Comparison of ENCODE assay signal across 8 cellular contexts in genomic region chr2:230925879-230926765, GRCh38. TPM values are rescaled to one million over a fixed set of nuclear protein-coding genes. Genes with fewer than 3 reads are reported as not detected.
DNase-seq lines count a peak whose midpoint lies in the region; ATAC-seq and TF ChIP-seq lines count a peak whose summit lies in the region.

No MANE protein-coding gene starts in this region.

- BruUV-seq in OCI-LY7 (replicated peaks; lab: Mats Ljungman, UMichigan), result no TSS peak

- H3K9me3 Mint-ChIP-seq in CD8-positive, alpha-beta T cell, result no peaks in the 10 kb centered on the region

- no peaks in the 10 kb centered on the region for H3K27me3 ChIP-seq in CD8-positive, alpha-beta T cell (ENCODE audit: insufficient read depth, low read length)
- no peaks in the 10 kb centered on the region for H3K27me3 ChIP-seq in testis

- POLR2A ChIA-PET in CD8-positive, alpha-beta T cell (lab: Charles Lee), result interaction anchor here (1.0 kb wide), 1 partner anchor 8 kb away, joined by 4 read pairs; no protein-coding TSS in a partner anchor
- POLR2A ChIA-PET in OCI-LY7 (lab: Charles Lee), result no interaction called here

- no peak for ATAC-seq in CD8-positive, alpha-beta T cell
- ATAC-seq in GM19467 (IDR thresholded peaks at IDR 0.05; ENCODE audit: unreplicated experiment), result peak; percentile 35

- no peaks in the 10 kb centered on the region for H3K27me3 Mint-ChIP-seq in CD8-positive, alpha-beta T cell (ENCODE audit: low read depth)

- no peaks in the 10 kb centered on the region for H3K36me3 ChIP-seq in CD8-positive, alpha-beta T cell (ENCODE audit: insufficient read depth, low read length)
- H3K36me3 ChIP-seq in OCI-LY7 (ENCODE audit: insufficient read depth, low read length) (no peaks in the 10 kb centered on the region), testis (ENCODE audit: low read depth, missing control alignments) (no peaks in the 10 kb centered on the region)

- H2AFZ ChIP-seq in OCI-LY7 (ENCODE audit: low read length), result no peak overlapping the region; the same call in 1 of the 2 replicates

- no peaks in the 10 kb centered on the region for H3K36me3 Mint-ChIP-seq in CD8-positive, alpha-beta T cell

- CTCF ChIA-PET in CD8-positive, alpha-beta T cell (lab: Charles Lee), result interaction anchor here (1.0 to 3.5 kb wide), 9 partner anchors 20 to 127 kb away, joined by 3 to 27 read pairs (median 3); no protein-coding TSS in a partner anchor
- CTCF ChIA-PET in OCI-LY7 (lab: Charles Lee; ENCODE audit: unreplicated experiment), result interaction anchor here (0.6 kb wide), 1 partner anchor 13 kb away, joined by 3 read pairs; no protein-coding TSS in a partner anchor

- DNase-seq in CD8-positive, alpha-beta T cell, result no peak
- peak; percentile 52 for DNase-seq in HuH-7 (ENCODE audit: low spot score)
- DNase-seq in coronary artery (ENCODE audit: low spot score), result peak; percentile 58
- DNase-seq in NCI-H1436 treated with DMSO at 0.1 percent for 48 hours (lab: John Stamatoyannopoulos, UW), result no peak
- no peak for DNase-seq in OCI-LY7 (ENCODE audit: low spot score)
- no peak for DNase-seq in H4 (ENCODE audit: low spot score)
- no peak for DNase-seq in testis

- WGBS in testis, 2 donors, result 92% methylated on average over 4 to 10 of the region's 11 CpGs

- H3K4me3 Mint-ChIP-seq in CD8-positive, alpha-beta T cell, result peak overlapping the region; percentile 15

- TF ChIP-seq POLR2A in testis (IDR thresholded peaks at IDR 0.05), result no peak

- peaks cover 53% of the 10 kb centered on the region for H3K4me1 Mint-ChIP-seq in CD8-positive, alpha-beta T cell (ENCODE audit: low read depth)

- H3K4me3 ChIP-seq in CD8-positive, alpha-beta T cell (ENCODE audit: low read depth, low read length), result no peak overlapping the region
- H3K4me3 ChIP-seq in coronary artery, result no peak overlapping the region
- no peak overlapping the region for H3K4me3 ChIP-seq in OCI-LY7 (ENCODE audit: low read depth, low read length, poor library complexity, severe bottlenecking)
- H3K4me3 ChIP-seq in testis, result no peak overlapping the region

- H3K4me1 ChIP-seq in CD8-positive, alpha-beta T cell (ENCODE audit: insufficient read depth, low read length), result peaks cover 38% of the 10 kb centered on the region
- H3K4me1 ChIP-seq in OCI-LY7 (ENCODE audit: insufficient read depth, low read length, poor library complexity, severe bottlenecking) (no peaks in the 10 kb centered on the region), testis (peaks cover 7% of the 10 kb centered on the region)

- TF ChIP-seq CTCF in CD8-positive, alpha-beta T cell (IDR thresholded peaks at IDR 0.05), result no peak
- TF ChIP-seq CTCF in coronary artery (IDR thresholded peaks at IDR 0.05), result no peak
- TF ChIP-seq CTCF in OCI-LY7 (conservative IDR thresholded peaks at IDR 0.05; ENCODE audit: low read length), result no peak
- no peak for TF ChIP-seq CTCF in testis (IDR thresholded peaks at IDR 0.05)

- intact Hi-C loops in CD8-positive, alpha-beta T cell (cut with DNase I, micrococcal nuclease), result loop anchor here (1.0 to 2.0 kb wide), 4 partner anchors 10 to 61 kb away; no protein-coding TSS in a partner anchor
- intact Hi-C loops in OCI-LY7 (cut with micrococcal nuclease; ENCODE audit: unreplicated experiment) (loop anchor here (5.0 kb wide), 1 partner anchor 61 kb away; no protein-coding TSS in a partner anchor), testis (cut with DNase I; ENCODE audit: low total_unique reads) (no loop called here)

- no peaks in the 10 kb centered on the region for H4K20me1 ChIP-seq in OCI-LY7 (ENCODE audit: insufficient read depth, low read length)

- no peak overlapping the region for H3K4me2 ChIP-seq in OCI-LY7 (ENCODE audit: low read length)

- no peaks in the 10 kb centered on the region for H3K9me3 ChIP-seq in CD8-positive, alpha-beta T cell (ENCODE audit: low read length)
- H3K9me3 ChIP-seq in OCI-LY7 (ENCODE audit: low read length) (no peaks in the 10 kb centered on the region), testis (no peaks in the 10 kb centered on the region)

- peak overlapping the region; percentile 59 for H3K27ac ChIP-seq in CD8-positive, alpha-beta T cell (ENCODE audit: low read depth, low read length)
- H3K27ac ChIP-seq in coronary artery, result no peak overlapping the region
- no peak overlapping the region for H3K27ac ChIP-seq in OCI-LY7 (ENCODE audit: low read depth, low read length, poor library complexity, severe bottlenecking)
- H3K27ac ChIP-seq in testis, result no peak overlapping the region

- peak overlapping the region; percentile 95 for H3K27ac Mint-ChIP-seq in CD8-positive, alpha-beta T cell

- no peaks in the 10 kb centered on the region for H3K79me2 ChIP-seq in OCI-LY7 (ENCODE audit: insufficient read depth, low read depth, low read length)

- H3K9me2 ChIP-seq in OCI-LY7 (ENCODE audit: insufficient read depth, low read length), result no peaks in the 10 kb centered on the region

RNA-seq across cellular contexts. Expression of gene GPR55, which starts 1.1 kb away (rescaled TPM):
- total RNA-seq in CD8-positive, alpha-beta T cell, result 1 to 10 TPM; 3.2 to 3.4 TPM
- total RNA-seq in OCI-LY7 (2014; rRNA removed; shearing (Covaris generic)), result 0.22 TPM in 1 of 2 replicates, not detected in the other
- not detected in 2 replicates for total RNA-seq in OCI-LY7 (2022)
- 0.66 and 0.87 TPM in 2 replicates for total RNA-seq in H4 (2014; rRNA removed; shearing (Covaris generic))
- total RNA-seq in testis, result 10 to 100 TPM; 10.9 to 14.7 TPM
- 12.3 TPM for polyA plus RNA-seq in testis (ENCODE audit: insufficient read depth, low read depth, low replicate concordance)

Comparison
In these comparisons a context has a peak if more than half of its experiments do, and no peak if none do; other contexts are left out.
1. DNase-seq: peak in HuH-7 (single experiment) and coronary artery (single experiment); none in CD8-positive, alpha-beta T cell (0 of 7), NCI-H1436 treated with DMSO at 0.1 percent for 48 hours (single experiment), OCI-LY7 (single experiment), H4 (single experiment) and testis (single experiment).